ENCODE assay signal across 15 cellular contexts in the genomic region with DNA sequence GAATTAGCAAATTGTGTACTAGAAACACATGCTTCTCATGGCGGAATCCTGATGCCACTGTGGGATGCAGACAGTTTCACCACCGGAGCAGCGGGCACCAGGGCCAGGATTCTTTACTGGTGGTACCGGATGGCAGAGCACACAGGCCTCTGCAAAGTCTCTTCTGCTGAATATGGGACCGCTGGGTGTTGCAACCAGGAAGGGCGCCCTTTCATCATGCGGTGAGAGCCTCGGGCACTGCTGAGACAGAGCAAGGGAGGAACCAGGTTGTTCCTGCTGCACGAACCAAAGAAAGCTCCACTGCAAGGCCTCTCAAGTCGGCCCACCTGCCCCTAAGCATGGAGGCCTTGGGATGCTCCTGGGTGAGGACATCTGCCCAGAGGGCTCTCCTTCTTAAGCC.
"Had no signal": no experiment of that assay in that cellular context is flagged by ENCODE, and none has a peak within 500 bp of the region (broad histone marks: within the 10 kb centered on the region; RNA-seq: fewer than 3 reads in every experiment).

No MANE protein-coding gene starts in this region.

- FAIRE-seq: endometrium, small intestine had no signal

- ATAC-seq: gastrocnemius medialis; left lobe of liver; naive thymus-derived CD8-positive, alpha-beta T cell had no signal

- DNase-seq: effector memory CD4-positive, alpha-beta T cell; gastrocnemius medialis; islet precursor cell; mammary epithelial cell; naive thymus-derived CD8-positive, alpha-beta T cell; nucleus accumbens; ovary; small intestine; stimulated activated CD4-positive, alpha-beta T cell treated with anti-CD3 and anti-CD28 coated beads, Interleukin-12 subunit alpha, Interleukin-12 subunit beta, amount 100 ng/mL, for 4 hours; stimulated activated naive CD4-positive, alpha-beta T cell; stomach; substantia nigra; transverse colon had no signal
